ENCODE assay signal across 10 cellular contexts in genomic region chr3:58116985-58117384, GRCh38.
DNase-seq lines count a peak whose midpoint lies in the region; ATAC-seq and TF ChIP-seq lines count a peak whose summit lies in the region.
"Had no signal": no experiment of that assay in that cellular context is flagged by ENCODE, and none has a peak within 500 bp of the region (broad histone marks: within the 10 kb centered on the region; RNA-seq: fewer than 3 reads in every experiment).

No MANE protein-coding gene starts in this region.

- no peaks in the 10 kb centered on the region for H3K9me3 ChIP-seq in adipocyte (ENCODE audit: control insufficient read depth, low read length)
- no peaks in the 10 kb centered on the region for H3K9me3 ChIP-seq in mesodermal cell (ENCODE audit: control insufficient read depth, low read length)
- H3K9me3 ChIP-seq in upper lobe of left lung = no peaks in the 10 kb centered on the region

- 83% methylated on average over 1 of the region's 4 CpGs; no CpG with 5 or more reads in 1 of the 2 experiments for WGBS in mesodermal cell (ENCODE audit: insufficient coverage in 2 of 2), 2 experiments
- WGBS in upper lobe of left lung, 2 donors = 61 to 76% methylated on average over 4 of the region's 4 CpGs

- H3K36me3 ChIP-seq in adipocyte (ENCODE audit: control insufficient read depth, insufficient read depth, low read length, severe bottlenecking) (peaks cover 57% of the 10 kb centered on the region), mesodermal cell (ENCODE audit: control insufficient read depth, insufficient read depth, low read length) (peaks cover 98% of the 10 kb centered on the region), upper lobe of left lung (peaks cover 0 to 50% (median 29%) of the 10 kb centered on the region in 4 donors)

- peaks cover 31% of the 10 kb centered on the region for H3K4me1 ChIP-seq in adipocyte (ENCODE audit: control insufficient read depth, insufficient read depth, low read length)
- H3K4me1 ChIP-seq in mesodermal cell (ENCODE audit: control insufficient read depth, insufficient read depth, low read length, poor library complexity, severe bottlenecking) = no peaks in the 10 kb centered on the region
- peaks cover 20 to 41% (median 27%) of the 10 kb centered on the region in 4 donors for H3K4me1 ChIP-seq in upper lobe of left lung

- H3K27me3 ChIP-seq in adipocyte (replicated peaks; ENCODE audit: control insufficient read depth, insufficient read depth, low read length) = no peaks in the 10 kb centered on the region
- H3K27me3 ChIP-seq in upper lobe of left lung = no peaks in the 10 kb centered on the region

- ATAC-seq in upper lobe of left lung (ENCODE audit: low FRiP score in 2 of 2) = no peak
- ATAC-seq: GM23338 had no signal

- CTCF ChIA-PET in activated naive CD4-positive, alpha-beta T cell treated with anti-CD3 and anti-CD28 coated beads, Interleukin-2, amount 10 ng/mL, durations not matched to agents 7 days and 5 days (lab: Charles Lee) = interaction anchor here (1.2 kb wide), 1 partner anchor 50 kb away, joined by 5 read pairs; no protein-coding TSS in a partner anchor

- no peak overlapping the region for H3K4me3 Mint-ChIP-seq in activated naive CD4-positive, alpha-beta T cell treated with anti-CD3 and anti-CD28 coated beads, Interleukin-2, amount 10 ng/mL, durations not matched to agents 7 days and 5 days
- H3K4me3 Mint-ChIP-seq: GM23338 had no signal

- H3K4me1 Mint-ChIP-seq in activated naive CD4-positive, alpha-beta T cell treated with anti-CD3 and anti-CD28 coated beads, Interleukin-2, amount 10 ng/mL, durations not matched to agents 7 days and 5 days = peaks cover 32% of the 10 kb centered on the region
- H3K4me1 Mint-ChIP-seq: GM23338 had no signal

- TF ChIP-seq POLR2A in upper lobe of left lung (IDR thresholded peaks at IDR 0.05) = no peak

- peak overlapping the region; percentile 85 for H3K27ac Mint-ChIP-seq in activated naive CD4-positive, alpha-beta T cell treated with anti-CD3 and anti-CD28 coated beads, Interleukin-2, amount 10 ng/mL, durations not matched to agents 7 days and 5 days
- H3K27ac Mint-ChIP-seq: GM23338 had no signal

- H3K27ac ChIP-seq in mesodermal cell (ENCODE audit: low read depth, low read length, severe bottlenecking) (peak overlapping the region; percentile 16), upper lobe of left lung (peak overlapping the region; percentile 22 to 53 (median 46))

- no peaks in the 10 kb centered on the region for H3K9me3 Mint-ChIP-seq in activated naive CD4-positive, alpha-beta T cell treated with anti-CD3 and anti-CD28 coated beads, Interleukin-2, amount 10 ng/mL, durations not matched to agents 7 days and 5 days
- H3K9me3 Mint-ChIP-seq: GM23338 had no signal

- peak overlapping the region; percentile 72 for H3K9ac ChIP-seq in adipocyte (ENCODE audit: low read length)

- TF ChIP-seq CTCF in upper lobe of left lung (IDR thresholded peaks at IDR 0.05) = no peak

- peaks cover 25% of the 10 kb centered on the region for H3K36me3 Mint-ChIP-seq in activated naive CD4-positive, alpha-beta T cell treated with anti-CD3 and anti-CD28 coated beads, Interleukin-2, amount 10 ng/mL, durations not matched to agents 7 days and 5 days

- H3K27me3 Mint-ChIP-seq in activated naive CD4-positive, alpha-beta T cell treated with anti-CD3 and anti-CD28 coated beads, Interleukin-2, amount 10 ng/mL, durations not matched to agents 7 days and 5 days = no peaks in the 10 kb centered on the region

- TF ChIP-seq EP300 in upper lobe of left lung (IDR thresholded peaks at IDR 0.05) = no peak

- no peak for DNase-seq in activated naive CD4-positive, alpha-beta T cell treated with anti-CD3 and anti-CD28 coated beads, Interleukin-2, amount 10 ng/mL, durations not matched to agents 7 days and 5 days
- no peak for DNase-seq in activated naive CD4-positive, alpha-beta T cell treated with Interleukin-2 at 50 U/mL for 16 hours
- no peak for DNase-seq in adipocyte (ENCODE audit: low read depth)
- no peak for DNase-seq in upper lobe of left lung
- no peak for DNase-seq in NCI-H2081 (lab: John Stamatoyannopoulos, UW)
- DNase-seq in NCI-H82 (lab: John Stamatoyannopoulos, UW) = no peak
- DNase-seq in kidney glomerular epithelial cell (lab: John Stamatoyannopoulos, UW) = no peak
- DNase-seq: NCI-H2081 treated with DMSO at 0.1 percent for 48 hours had no signal

- H3K4me3 ChIP-seq in adipocyte (ENCODE audit: low read length) (peak overlapping the region; percentile 50), mesodermal cell (ENCODE audit: extremely low read depth, insufficient read depth, low read length, poor library complexity, severe bottlenecking) (no peak overlapping the region), upper lobe of left lung (no peak overlapping the region)
- H3K4me3 ChIP-seq: GM23338 had no signal
